16 cellular contexts compared by ENCODE assay signal in the genomic region with DNA sequence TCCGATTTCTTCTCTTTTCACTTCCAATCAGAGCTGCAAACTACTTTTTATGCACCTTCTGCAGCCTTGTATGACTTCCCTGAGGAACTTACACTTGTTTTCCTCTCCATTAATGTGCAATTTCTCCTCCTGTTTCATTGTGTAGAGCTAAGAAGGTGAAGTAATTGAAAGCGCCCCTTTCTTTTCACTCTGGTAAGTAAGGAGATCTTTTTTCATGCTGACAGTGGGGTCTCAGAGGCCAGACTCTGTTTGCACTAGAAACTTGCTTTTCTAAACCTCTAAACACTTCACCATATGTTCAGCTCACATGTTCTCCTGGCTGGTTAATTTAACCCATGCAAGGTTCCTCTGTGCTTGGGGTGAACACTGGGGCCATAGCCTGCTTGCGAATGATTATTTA.
A peak's percentile ranks its signal among the peaks of the same experiment; 100 is the strongest.
DNase-seq lines count a peak whose midpoint lies in the region; ATAC-seq, FAIRE-seq and TF ChIP-seq lines count a peak whose summit lies in the region.
"Had no signal": no experiment of that assay in that cellular context is flagged by ENCODE, and none has a peak within 500 bp of the region (broad histone marks: within the 10 kb centered on the region; RNA-seq: fewer than 3 reads in every experiment).

No MANE protein-coding gene starts in this region.

- H2BK12ac ChIP-seq in neuronal stem cell (ENCODE audit: low read length) = no peak overlapping the region

- no peaks in the 10 kb centered on the region for H3K36me3 ChIP-seq in WERI-Rb-1
- no peaks in the 10 kb centered on the region for H3K36me3 ChIP-seq in neuronal stem cell (replicated peaks in 1 of 2; ENCODE audit: control insufficient read depth in 2 of 2, insufficient read depth in 2 of 2, low read length in 2 of 2)

- H3K4me1 ChIP-seq in neuronal stem cell (ENCODE audit: control insufficient read depth in 2 of 2, insufficient read depth in 1 of 2, low read depth in 1 of 2, low read length in 2 of 2) = peaks cover 3 to 14% of the 10 kb centered on the region in 2 donors

- no peak for FAIRE-seq in D721Med (lab: Jason Lieb, UNC)
- FAIRE-seq: H54, RCC 7860 had no signal

- H2AK5ac ChIP-seq in neuronal stem cell (ENCODE audit: low read depth, low read length) = no peak overlapping the region

- H2AFZ ChIP-seq in neuronal stem cell (ENCODE audit: low read length) = peak overlapping the region; percentile 10

- H3K14ac ChIP-seq in neuronal stem cell (ENCODE audit: low read length) = no peak overlapping the region

- H3K27me3 ChIP-seq in WERI-Rb-1 (ENCODE audit: insufficient read depth, low read depth, severe bottlenecking) (no peaks in the 10 kb centered on the region), neuronal stem cell (ENCODE audit: control insufficient read depth in 3 of 3, insufficient read depth in 3 of 3, low read depth in 1 of 3, low read length in 3 of 3) (no peaks in the 10 kb centered on the region)

- H2BK120ac ChIP-seq in neuronal stem cell (ENCODE audit: low read depth, low read length) = no peak overlapping the region

- peak overlapping the region; percentile 15 for H3K4me2 ChIP-seq in neuronal stem cell (ENCODE audit: insufficient read depth, low read length, poor library complexity, severe bottlenecking)

- ATAC-seq in HG03108 (IDR thresholded peaks at IDR 0.05; ENCODE audit: unreplicated experiment) = no peak
- ATAC-seq: T-helper 17 cell had no signal

- no peak overlapping the region for H3K4ac ChIP-seq in neuronal stem cell (ENCODE audit: low read length)

- no peak overlapping the region for H4K91ac ChIP-seq in neuronal stem cell (ENCODE audit: low read depth, low read length, poor library complexity)

- WGBS in neuronal stem cell (ENCODE audit: extremely low coverage in 2 of 2, insufficient read length in 2 of 2, insufficient replicate concordance in 1 of 2), 2 donors = no CpG with 5 or more reads among the region's 3 CpGs

- no peak overlapping the region for H4K8ac ChIP-seq in neuronal stem cell (ENCODE audit: low read depth, low read length)

- H3K9me3 ChIP-seq in WERI-Rb-1 (ENCODE audit: severe bottlenecking) = no peaks in the 10 kb centered on the region
- no peaks in the 10 kb centered on the region for H3K9me3 ChIP-seq in neuronal stem cell (replicated peaks in 1 of 2; ENCODE audit: control insufficient read depth in 2 of 2, insufficient read depth in 1 of 2, low read depth in 1 of 2, low read length in 2 of 2)

- no peak overlapping the region for H2BK15ac ChIP-seq in neuronal stem cell (ENCODE audit: low read length)

- peak; percentile 52 for DNase-seq in NCI-H1694 (lab: John Stamatoyannopoulos, UW)
- peak; percentile 74 for DNase-seq in NCI-H2227 (lab: John Stamatoyannopoulos, UW; ENCODE audit: unreplicated experiment)
- no peak for DNase-seq in WERI-Rb-1
- DNase-seq in neuronal stem cell (ENCODE audit: low spot score) = peak; percentile 31
- no peak for DNase-seq in D721Med (ENCODE audit: insufficient read length, low spot score)
- DNase-seq in amniotic stem cell (lab: John Stamatoyannopoulos, UW) = no peak
- DNase-seq: CD8-positive, alpha-beta memory T cell; DMS153; IMR-90; Kasumi-1; NCI-H748 treated with DMSO at 0.1 percent for 48 hours; SHP77 treated with DMSO at 0.1 percent for 48 hours; T-helper 17 cell had no signal

- TF ChIP-seq CTCF in WERI-Rb-1 (IDR thresholded peaks at IDR 0.05; ENCODE audit: low read depth, low read length) (no peak), D721Med (IDR thresholded peaks at IDR 0.05; ENCODE audit: insufficient read depth, missing control alignments) (no peak)

- no peaks in the 10 kb centered on the region for H3K79me1 ChIP-seq in neuronal stem cell (ENCODE audit: low read depth, low read length)

- no peak overlapping the region for H3K23ac ChIP-seq in neuronal stem cell (ENCODE audit: low read depth, low read length, poor library complexity)

- H3K9ac ChIP-seq in neuronal stem cell (ENCODE audit: low read depth, low read length, poor library complexity) = no peak overlapping the region

- peak overlapping the region; percentile 60 for H3K27ac ChIP-seq in WERI-Rb-1
- no peak overlapping the region for H3K27ac ChIP-seq in neuronal stem cell (replicated peaks; ENCODE audit: low read length)

- H3K18ac ChIP-seq in neuronal stem cell (ENCODE audit: low read length) = no peak overlapping the region

- no peak overlapping the region for H3K4me3 ChIP-seq in WERI-Rb-1 (ENCODE audit: low read depth, low read length)
- no peak overlapping the region for H3K4me3 ChIP-seq in neuronal stem cell (ENCODE audit: low read length in 2 of 2)

- no peak overlapping the region for H2BK5ac ChIP-seq in neuronal stem cell (ENCODE audit: low read length)

Comparison
In these comparisons a context has a peak if more than half of its experiments do, and no peak if none do; other contexts are left out.
1. DNase-seq: peak in NCI-H1694 (single experiment), NCI-H2227 (single experiment) and neuronal stem cell (single experiment); none in WERI-Rb-1 (single experiment), D721Med (single experiment) and amniotic stem cell (single experiment).